Comparison of ENCODE assay signal across 16 cellular contexts in genomic region chr6:49713346-49713745, GRCh38. TPM values are rescaled to one million over a fixed set of nuclear protein-coding genes. Genes with fewer than 3 reads are reported as not detected.
A peak's percentile ranks its signal among the peaks of the same experiment; 100 is the strongest.
DNase-seq lines count a peak whose midpoint lies in the region; ATAC-seq, FAIRE-seq and TF ChIP-seq lines count a peak whose summit lies in the region.
"Had no signal": no experiment of that assay in that cellular context is flagged by ENCODE, and none has a peak within 500 bp of the region (broad histone marks: within the 10 kb centered on the region; RNA-seq: fewer than 3 reads in every experiment).

Gene CRISP2 (minus strand): TSS chr6:49713543. CDS start chr6:49709196, 4,347 bp downstream.

- in situ Hi-C loops in HepG2 (cut with HindIII; ENCODE audit: extremely low pct_ligation_motif_present, low pct_unique_long_range_greater_than_20kb): no loop called here

- no peak within 1 kb of the TSS for H2BK15ac ChIP-seq in mesenchymal stem cell (ENCODE audit: low read depth, poor library complexity, severe bottlenecking)

- H3K79me1 ChIP-seq in mesenchymal stem cell (replicated peaks; ENCODE audit: low read length, poor library complexity, severe bottlenecking): no peaks in the 10 kb centered on the region

- TF ChIP-seq POLR2A in HepG2 (IDR thresholded peaks at IDR 0.05; ENCODE audit: insufficient read depth in 1 of 2, low read depth in 2 of 2, low read length in 2 of 2) (no peak), right lobe of liver (IDR thresholded peaks at IDR 0.05) (no peak), GM12892 (IDR thresholded peaks at IDR 0.05; ENCODE audit: low read depth, low read length) (no peak)

- H3K4me1 ChIP-seq in HepG2 (ENCODE audit: insufficient read depth, low read length): no peaks in the 10 kb centered on the region
- H3K4me1 ChIP-seq in right lobe of liver: no peaks in the 10 kb centered on the region
- H3K4me1 ChIP-seq in RWPE2 (ENCODE audit: insufficient read depth, poor library complexity, severe bottlenecking): no peaks in the 10 kb centered on the region
- no peaks in the 10 kb centered on the region for H3K4me1 ChIP-seq in kidney (ENCODE audit: control insufficient read depth in 1 of 2, insufficient read depth in 1 of 2, low read depth in 1 of 2, low read length in 2 of 2)
- H3K4me1 ChIP-seq in mesenchymal stem cell (ENCODE audit: control insufficient read depth, insufficient read depth, low read depth, low read length): no peaks in the 10 kb centered on the region

- H3K9me3 ChIP-seq in HepG2 (ENCODE audit: low read length) (peaks cover under 1% of the 10 kb centered on the region; the same call in 1 of the 2 replicates), right lobe of liver (no peaks in the 10 kb centered on the region), RWPE2 (ENCODE audit: severe bottlenecking) (no peaks in the 10 kb centered on the region), kidney (ENCODE audit: control insufficient read depth in 1 of 2, low read length in 2 of 2) (no peaks in the 10 kb centered on the region), mesenchymal stem cell (ENCODE audit: control insufficient read depth, low read length) (peaks cover 3% of the 10 kb centered on the region)
- H3K9me3 ChIP-seq: mucosa of descending colon had no signal

- H3K4me3 ChIP-seq in HepG2 (replicated peaks in 1 of 3; ENCODE audit: insufficient read depth in 1 of 3, low read depth in 2 of 3, low read length in 3 of 3) (no peak within 1 kb of the TSS), right lobe of liver (no peak within 1 kb of the TSS), RWPE2 (ENCODE audit: severe bottlenecking) (no peak within 1 kb of the TSS), kidney (ENCODE audit: low read length in 2 of 2) (peak within 1 kb of the TSS; percentile 10 to 56), mesenchymal stem cell (ENCODE audit: insufficient read depth in 1 of 2, low read depth in 1 of 2, low read length in 2 of 2) (no peak within 1 kb of the TSS)
- H3K4me3 ChIP-seq: mucosa of descending colon, SK-N-MC had no signal

- H3K18ac ChIP-seq in mesenchymal stem cell (ENCODE audit: low read depth in 1 of 2, low read length in 2 of 2): no peak within 1 kb of the TSS

- TF ChIP-seq CTCF in HepG2 (CRISPR knock-in tag; IDR thresholded peaks at IDR 0.05): no peak
- TF ChIP-seq CTCF in right lobe of liver (IDR thresholded peaks at IDR 0.05): no peak
- no peak for TF ChIP-seq CTCF in RWPE2 (IDR thresholded peaks at IDR 0.05; ENCODE audit: poor library complexity, severe bottlenecking)
- TF ChIP-seq CTCF in kidney (IDR thresholded peaks at IDR 0.05; ENCODE audit: borderline replicate concordance, extremely low read depth, insufficient read depth): no peak

- BruUV-seq in HepG2 (replicated peaks; lab: Mats Ljungman, UMichigan): no TSS peak

- H3K36me3 ChIP-seq in HepG2 (replicated peaks in 1 of 2; ENCODE audit: control insufficient read depth in 1 of 2, insufficient read depth in 2 of 2, low read length in 2 of 2) (no peaks in the 10 kb centered on the region), right lobe of liver (no peaks in the 10 kb centered on the region), RWPE2 (ENCODE audit: low read depth) (no peaks in the 10 kb centered on the region), kidney (ENCODE audit: control insufficient read depth in 1 of 2, insufficient read depth in 2 of 2, low read length in 2 of 2) (no peaks in the 10 kb centered on the region), mesenchymal stem cell (ENCODE audit: control insufficient read depth in 1 of 2, insufficient read depth in 2 of 2, low read depth in 1 of 2, low read length in 2 of 2) (no peaks in the 10 kb centered on the region)

- intact Hi-C loops in HepG2 (cut with micrococcal nuclease; ENCODE audit: unreplicated experiment) (no loop called here), right lobe of liver (cut with DNase I) (no loop called here), kidney (cut with DNase I) (no loop called here)

- no peak within 1 kb of the TSS for H2BK5ac ChIP-seq in mesenchymal stem cell (ENCODE audit: low read depth, low read length, poor library complexity, severe bottlenecking)

- POLR2A ChIA-PET in HepG2 (lab: Yijun Ruan, JAX): no interaction called here

- 33% methylated on average over 26 of the region's 26 CpGs for WGBS in HepG2 (ENCODE audit: low lambda C conversion rate)
- WGBS in right lobe of liver (ENCODE audit: insufficient coverage, low coverage, low lambda C conversion rate, missing lambda C conversion rate): 27% methylated on average over 21 of the region's 26 CpGs
- WGBS in mesenchymal stem cell: 59% methylated on average over 26 of the region's 26 CpGs

- H3K23ac ChIP-seq in mesenchymal stem cell (ENCODE audit: low read length in 2 of 2): no peak within 1 kb of the TSS

- H3K27me3 ChIP-seq in HepG2 (ENCODE audit: control insufficient read depth in 1 of 2, insufficient read depth in 2 of 2, low read length in 2 of 2) (no peaks in the 10 kb centered on the region; a peak in 1 of 5 replicates), right lobe of liver (no peaks in the 10 kb centered on the region), RWPE2 (ENCODE audit: insufficient read depth, poor library complexity, severe bottlenecking) (peaks cover 31% of the 10 kb centered on the region), mesenchymal stem cell (ENCODE audit: control insufficient read depth in 1 of 2, insufficient read depth in 1 of 2, low read length in 2 of 2) (no peaks in the 10 kb centered on the region)

- H3K4me2 ChIP-seq in HepG2 (ENCODE audit: low read depth, low read length) (no peak within 1 kb of the TSS), mesenchymal stem cell (ENCODE audit: low read length, poor library complexity, severe bottlenecking) (no peak within 1 kb of the TSS)

- H4K8ac ChIP-seq in mesenchymal stem cell (ENCODE audit: low read length): no peak within 1 kb of the TSS

- H2BK12ac ChIP-seq in mesenchymal stem cell (ENCODE audit: low read length in 2 of 2): no peak within 1 kb of the TSS

- H2BK120ac ChIP-seq in mesenchymal stem cell (ENCODE audit: low read depth, low read length): no peak within 1 kb of the TSS

- no peak within 1 kb of the TSS for H3K14ac ChIP-seq in mesenchymal stem cell (ENCODE audit: low read length in 2 of 2)

- no peak within 1 kb of the TSS for H4K91ac ChIP-seq in mesenchymal stem cell (ENCODE audit: low read length)

- DNase-seq in HepG2 (ENCODE audit: low spot score) (no peak), right lobe of liver (no peak), RWPE2 (ENCODE audit: low spot score) (no peak), kidney (peak; percentile 19), mesenchymal stem cell (no peak), kidney tubule cell (ENCODE audit: low spot score) (no peak), GM12892 (ENCODE audit: insufficient read length) (no peak)
- no peak for DNase-seq in activated T-cell treated with anti-CD3 and anti-CD28 coated beads, Interleukin-2, amount 50 U/mL, for 1 hour
- DNase-seq: activated CD4-positive, alpha-beta T cell treated with anti-CD3 and anti-CD28 coated beads, Interleukin-2, amount 50 U/mL, for 1 hour; activated T-cell treated with anti-CD3 and anti-CD28 coated beads, Interleukin-2, amount 50 U/mL, for 48 hours; CD4-positive, alpha-beta T cell; GDM1; mucosa of descending colon had no signal

- H2AFZ ChIP-seq in HepG2 (ENCODE audit: low read length) (no peak within 1 kb of the TSS), mesenchymal stem cell (ENCODE audit: low read depth, low read length) (no peak within 1 kb of the TSS)

- no peaks in the 10 kb centered on the region for H3K79me2 ChIP-seq in HepG2 (ENCODE audit: insufficient read depth, low read length)

- H3K27ac ChIP-seq in HepG2 (ENCODE audit: extremely low read length, insufficient read depth, low read length) (no peak within 1 kb of the TSS), right lobe of liver (no peak within 1 kb of the TSS), RWPE2 (ENCODE audit: poor library complexity, severe bottlenecking) (no peak within 1 kb of the TSS), kidney (ENCODE audit: low read depth in 2 of 2, low read length in 2 of 2) (no peak within 1 kb of the TSS), mesenchymal stem cell (ENCODE audit: low read length, poor library complexity, severe bottlenecking) (no peak within 1 kb of the TSS)
- H3K27ac ChIP-seq: SK-N-MC had no signal

- no peak for TF ChIP-seq EP300 in HepG2 (IDR thresholded peaks at IDR 0.05; ENCODE audit: low read depth in 2 of 2, low read length in 2 of 2)
- no peak for TF ChIP-seq EP300 in HepG2 (CRISPR knock-in tag; IDR thresholded peaks at IDR 0.05; ENCODE audit: borderline replicate concordance)

- CTCF ChIA-PET in HepG2 (lab: Yijun Ruan, JAX; ENCODE audit: low intra/inter-chr PET ratio, low total read pairs): no interaction called here

- H2AK5ac ChIP-seq in mesenchymal stem cell (ENCODE audit: low read length, severe bottlenecking): no peak within 1 kb of the TSS

- no peak for TF ChIP-seq RAD21 in HepG2 (CRISPR knock-in tag; IDR thresholded peaks at IDR 0.05)

- H3K4ac ChIP-seq in mesenchymal stem cell (ENCODE audit: low read depth in 1 of 2, low read length in 2 of 2): no peak within 1 kb of the TSS

- ATAC-seq in HepG2: no peak
- no peak for ATAC-seq in right lobe of liver
- ATAC-seq in RWPE2 (ENCODE audit: low read depth): peak; percentile 19; the same call in 1 of the 3 replicates
- ATAC-seq: mucosa of descending colon had no signal

- H3K9ac ChIP-seq in HepG2 (ENCODE audit: insufficient read depth, low read depth, low read length) (no peak within 1 kb of the TSS), kidney (ENCODE audit: low read length in 2 of 2) (no peak within 1 kb of the TSS), mesenchymal stem cell (ENCODE audit: low read length) (no peak within 1 kb of the TSS)

- H4K20me1 ChIP-seq in HepG2 (ENCODE audit: insufficient read depth, low read length): no peaks in the 10 kb centered on the region

- FAIRE-seq in HepG2 (lab: Jason Lieb, UNC) (no peak), kidney (lab: Jason Lieb, UNC) (no peak), GM12892 (lab: Jason Lieb, UNC) (no peak)
- FAIRE-seq: islet of Langerhans had no signal

RNA-seq across cellular contexts. Expression of gene CRISP2, which starts in this region (rescaled TPM):
- total RNA-seq in HepG2 (2016; rRNA removed; fragmentation: Illumina TruSeq; extraction: Trizol): not detected in 2 replicates
- total RNA-seq in HepG2 (2016; cell fraction: cytosol; rRNA removed; fragmentation: Illumina TruSeq; extraction: Trizol; ENCODE audit: low read depth): not detected in 2 replicates
- not detected in 2 replicates for total RNA-seq in HepG2 (2016; cell fraction: insoluble cytoplasmic fraction; rRNA removed; fragmentation: Illumina TruSeq; extraction: Trizol)
- not detected in 2 replicates for total RNA-seq in HepG2 (2016; cell fraction: membrane; rRNA removed; fragmentation: Illumina TruSeq; extraction: Trizol)
- not detected in 2 replicates for total RNA-seq in HepG2 (2016; cell fraction: nucleus; rRNA removed; fragmentation: Illumina TruSeq; extraction: Trizol)
- not detected in 2 replicates for polyA plus RNA-seq in HepG2 (2011; rRNA removed)
- polyA plus RNA-seq in HepG2 (2011; cell fraction: cytosol; rRNA removed): not detected in 2 replicates
- polyA plus RNA-seq in HepG2 (2011; cell fraction: nucleus; rRNA removed): not detected in 2 replicates
- polyA plus RNA-seq in HepG2 (2012): not detected in 2 replicates
- polyA plus RNA-seq in HepG2 (2016; cell fraction: cytosol; fragmentation: Illumina TruSeq; extraction: Trizol; ENCODE audit: low read depth): not detected in 2 replicates
- not detected in 2 replicates for polyA plus RNA-seq in HepG2 (2016; cell fraction: insoluble cytoplasmic fraction; fragmentation: Illumina TruSeq; extraction: Trizol; ENCODE audit: low read depth)
- not detected in 2 replicates for polyA plus RNA-seq in HepG2 (2016; cell fraction: membrane; fragmentation: Illumina TruSeq; extraction: Trizol; ENCODE audit: low read depth)
- polyA plus RNA-seq in HepG2 (2016; cell fraction: nucleus; fragmentation: Illumina TruSeq; extraction: Trizol; ENCODE audit: insufficient read depth, low read depth): not detected in 2 replicates
- polyA minus RNA-seq in HepG2 (2011; rRNA and poly(A)+ RNA removed; ENCODE audit: low replicate concordance): not detected in 2 replicates
- not detected in 2 replicates for polyA minus RNA-seq in HepG2 (2011; cell fraction: cytosol; rRNA and poly(A)+ RNA removed)
- not detected in 2 replicates for polyA minus RNA-seq in HepG2 (2011; cell fraction: nucleus; rRNA and poly(A)+ RNA removed)
- total RNA-seq in right lobe of liver: not detected
- not detected for total RNA-seq in kidney
- polyA plus RNA-seq in kidney (ENCODE audit: insufficient read depth, low read depth, low replicate concordance): 1.5 TPM
- polyA plus RNA-seq in mesenchymal stem cell (2013, experiment 1 of 2): not detected
- not detected for polyA plus RNA-seq in mesenchymal stem cell (2013, experiment 2 of 2)
- polyA plus RNA-seq in GM12892 (2012; ENCODE audit: missing spikeins): not detected
- total RNA-seq: A673; CD4-positive, alpha-beta T cell; mucosa of descending colon had no signal

Comparison
In these comparisons a context has a peak if more than half of its experiments do, and no peak if none do; other contexts are left out.
1. H3K4me3 ChIP-seq: peak in kidney (2 of 2); none in HepG2 (0 of 3), right lobe of liver (0 of 3), RWPE2 (single experiment) and mesenchymal stem cell (0 of 2).